In the genomic region with DNA sequence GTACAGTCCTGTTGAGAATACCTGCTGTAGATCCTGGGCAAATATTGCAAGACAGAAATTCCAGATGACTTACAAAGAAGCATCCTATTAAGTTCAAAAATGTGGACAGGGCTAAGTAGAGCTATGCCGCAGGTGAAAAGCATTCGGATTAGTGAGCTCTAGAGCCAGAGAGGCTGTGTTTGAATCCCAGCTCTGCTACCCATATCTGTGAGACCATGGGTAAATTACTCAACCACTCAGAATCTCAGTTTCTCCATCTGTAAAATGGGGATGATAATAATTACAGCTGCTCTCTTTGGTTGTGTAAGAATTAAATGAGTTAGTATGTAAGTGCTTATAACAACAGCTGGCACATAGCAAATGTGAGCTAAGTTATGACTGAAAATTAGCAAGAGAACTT, we compare ENCODE assay signal across 8 cellular contexts.
"Had no signal": no experiment of that assay in that cellular context is flagged by ENCODE, and none has a peak within 500 bp of the region (broad histone marks: within the 10 kb centered on the region; RNA-seq: fewer than 3 reads in every experiment).

No MANE protein-coding gene starts in this region.

- H2AFZ ChIP-seq: GM23248 had no signal

- H3K27ac ChIP-seq: GM23248 had no signal

- H3K4me3 ChIP-seq: GM23248, HAP-1 had no signal

- H3K36me3 ChIP-seq: HAP-1 had no signal

- H3K9ac ChIP-seq: GM23248 had no signal

- DNase-seq: GM23248, GOT3, H7, HFFc6, KG1 had no signal

- FAIRE-seq: HTR-8/SVneo had no signal

- ATAC-seq: HCT116 had no signal
